ENCODE assay signal across 7 cellular contexts in the genomic region with DNA sequence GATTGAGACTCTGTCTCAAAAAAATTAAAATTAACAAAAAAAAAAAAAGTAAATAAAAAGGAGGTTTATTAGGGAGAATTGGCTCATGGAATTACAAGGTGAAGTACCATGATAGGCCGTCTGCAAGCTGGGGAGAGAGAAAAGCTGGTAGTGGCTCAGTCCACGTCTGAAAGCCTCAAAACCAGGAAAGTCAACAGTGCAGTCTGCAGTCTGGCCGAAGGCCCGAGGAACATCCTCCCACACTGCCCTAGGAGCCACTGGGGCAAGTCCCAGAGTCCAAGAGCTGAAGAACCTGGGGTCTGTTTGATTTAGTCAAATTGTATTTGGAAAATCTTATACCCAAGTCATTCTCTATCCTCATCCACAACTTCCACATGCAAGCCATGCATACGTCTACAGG.
"Had no signal": no experiment of that assay in that cellular context is flagged by ENCODE, and none has a peak within 500 bp of the region (broad histone marks: within the 10 kb centered on the region; RNA-seq: fewer than 3 reads in every experiment).

No MANE protein-coding gene starts in this region.

- H2AFZ ChIP-seq: GM23338 had no signal

- DNase-seq: H9, HCEC 1CT, HFFc6, IMR-90, KG1 had no signal

- ATAC-seq: GM23338, K562 had no signal

- H3K4me3 ChIP-seq: GM23338, K562 had no signal

- H3K4me2 ChIP-seq: GM23338 had no signal
